Comparison of ENCODE assay signal across 35 cellular contexts in genomic region chr22:48558606-48559402, GRCh38.
"Had no signal": no experiment of that assay in that cellular context is flagged by ENCODE, and none has a peak within 500 bp of the region (broad histone marks: within the 10 kb centered on the region; RNA-seq: fewer than 3 reads in every experiment).

No MANE protein-coding gene starts in this region.

- H3K4me1 ChIP-seq: ascending aorta, breast epithelium had no signal

- H3K9me3 Mint-ChIP-seq: activated B cell treated with CpG ODN at 0.5 μM for 24 hours; activated CD4-positive, alpha-beta memory T cell treated with anti-CD3 and anti-CD28 coated beads for 36 hours; activated CD4-positive, alpha-beta T cell treated with anti-CD3 and anti-CD28 coated beads, Interleukin-2, amount 10 ng/mL, durations not matched to agents 24 days and 14 days; activated naive CD4-positive, alpha-beta T cell treated with anti-CD3 and anti-CD28 coated beads, Interleukin-2, amount 10 ng/mL, durations not matched to agents 7 days and 5 days; activated naive CD4-positive, alpha-beta T cell treated with anti-CD3 and anti-CD28 coated beads, Interleukin-2, amount 50 U/mL, for 24 hours; activated naive CD8-positive, alpha-beta T cell treated with anti-CD3 and anti-CD28 coated beads, Interleukin-2, amount 10 ng/mL, durations not matched to agents 7 days and 5 days; activated naive CD8-positive, alpha-beta T cell treated with anti-CD3 and anti-CD28 coated beads, Interleukin-2, amount 50 U/mL, for 24 hours; activated T-cell treated with anti-CD3 and anti-CD28 coated beads, Interleukin-2, amount 50 U/mL, for 24 hours; activated T-helper 2 cell treated with anti-CD3 and anti-CD28 coated beads, Interferon-gamma antibody, Interleukin-2, Interleukin-4, amounts not matched to agents 10 μg/mL and 5 μg/mL and 100 μg/mL, durations not matched to agents 14 hours and 24 hours and 36 hours; T-helper 1 cell treated with Interleukin-12 subunit alpha and Interleukin-12 subunit beta and Interleukin-4 antibody, amounts not matched to agents 30 μg/mL and 1 μg/mL, for 36 hours; T-helper 2 cell treated with Interferon-gamma antibody and Interleukin-4, amounts not matched to agents 5 μg/mL and 100 μg/mL, for 36 hours had no signal

- H3K4me3 ChIP-seq: ascending aorta, breast epithelium had no signal

- H3K4me1 Mint-ChIP-seq: activated B cell treated with CpG ODN at 0.5 μM for 24 hours; activated CD4-positive, alpha-beta T cell treated with anti-CD3 and anti-CD28 coated beads, Interleukin-2, amount 10 ng/mL, durations not matched to agents 24 days and 14 days; activated CD8-positive, alpha-beta memory T cell treated with anti-CD3 and anti-CD28 coated beads, Interleukin-2, amount 10 ng/mL, durations not matched to agents 7 days and 5 days; activated naive CD4-positive, alpha-beta T cell treated with anti-CD3 and anti-CD28 coated beads, Interleukin-2, amount 10 ng/mL, durations not matched to agents 7 days and 5 days; activated naive CD4-positive, alpha-beta T cell treated with anti-CD3 and anti-CD28 coated beads, Interleukin-2, amount 50 U/mL, for 24 hours; activated naive CD8-positive, alpha-beta T cell treated with anti-CD3 and anti-CD28 coated beads, Interleukin-2, amount 10 ng/mL, durations not matched to agents 7 days and 5 days; activated naive CD8-positive, alpha-beta T cell treated with anti-CD3 and anti-CD28 coated beads, Interleukin-2, amount 50 U/mL, for 24 hours had no signal

- H3K36me3 ChIP-seq: ascending aorta, brain microvascular endothelial cell, breast epithelium had no signal

- FAIRE-seq: TTC549 had no signal

- H3K27ac Mint-ChIP-seq: activated B cell treated with CpG ODN at 0.5 μM for 24 hours; activated CD4-positive, alpha-beta memory T cell treated with anti-CD3 and anti-CD28 coated beads for 36 hours; activated CD4-positive, alpha-beta T cell treated with anti-CD3 and anti-CD28 coated beads, Interleukin-2, amount 10 ng/mL, durations not matched to agents 24 days and 14 days; activated CD8-positive, alpha-beta memory T cell treated with anti-CD3 and anti-CD28 coated beads, Interleukin-2, amount 10 ng/mL, durations not matched to agents 7 days and 5 days; activated CD8-positive, alpha-beta T cell treated with anti-CD3 and anti-CD28 coated beads, Interleukin-2, amount 10 ng/mL, durations not matched to agents 7 days and 5 days; activated naive CD4-positive, alpha-beta T cell treated with anti-CD3 and anti-CD28 coated beads, Interleukin-2, amount 10 ng/mL, durations not matched to agents 7 days and 5 days; activated naive CD4-positive, alpha-beta T cell treated with anti-CD3 and anti-CD28 coated beads, Interleukin-2, amount 50 U/mL, for 24 hours; activated naive CD8-positive, alpha-beta T cell; activated naive CD8-positive, alpha-beta T cell treated with anti-CD3 and anti-CD28 coated beads, Interleukin-2, amount 10 ng/mL, durations not matched to agents 7 days and 5 days; activated naive CD8-positive, alpha-beta T cell treated with anti-CD3 and anti-CD28 coated beads, Interleukin-2, amount 50 U/mL, for 24 hours; activated T-cell treated with anti-CD3 and anti-CD28 coated beads, Interleukin-2, amount 50 U/mL, for 24 hours; activated T-helper 2 cell treated with anti-CD3 and anti-CD28 coated beads, Interferon-gamma antibody, Interleukin-2, Interleukin-4, amounts not matched to agents 10 μg/mL and 5 μg/mL and 100 μg/mL, durations not matched to agents 14 hours and 24 hours and 36 hours; T-helper 1 cell treated with Interleukin-12 subunit alpha and Interleukin-12 subunit beta and Interleukin-4 antibody, amounts not matched to agents 30 μg/mL and 1 μg/mL, for 36 hours; T-helper 2 cell treated with Interferon-gamma antibody and Interleukin-4, amounts not matched to agents 5 μg/mL and 100 μg/mL, for 36 hours had no signal

- H3K27ac ChIP-seq: ascending aorta, brain microvascular endothelial cell, breast epithelium, VCaP had no signal

- H3K36me3 Mint-ChIP-seq: activated CD4-positive, alpha-beta memory T cell treated with anti-CD3 and anti-CD28 coated beads for 36 hours; activated CD8-positive, alpha-beta memory T cell treated with anti-CD3 and anti-CD28 coated beads, Interleukin-2, amount 10 ng/mL, durations not matched to agents 7 days and 5 days; activated naive CD4-positive, alpha-beta T cell treated with anti-CD3 and anti-CD28 coated beads, Interleukin-2, amount 10 ng/mL, durations not matched to agents 7 days and 5 days; activated naive CD4-positive, alpha-beta T cell treated with anti-CD3 and anti-CD28 coated beads, Interleukin-2, amount 50 U/mL, for 24 hours; activated naive CD8-positive, alpha-beta T cell; activated naive CD8-positive, alpha-beta T cell treated with anti-CD3 and anti-CD28 coated beads, Interleukin-2, amount 10 ng/mL, durations not matched to agents 7 days and 5 days had no signal

- ATAC-seq: activated CD8-positive, alpha-beta memory T cell treated with anti-CD3 and anti-CD28 coated beads, Interleukin-2, amount 10 ng/mL, durations not matched to agents 7 days and 5 days; activated CD8-positive, alpha-beta T cell treated with anti-CD3 and anti-CD28 coated beads, Interleukin-2, amount 10 ng/mL, durations not matched to agents 7 days and 5 days; activated naive CD8-positive, alpha-beta T cell treated with anti-CD3 and anti-CD28 coated beads, Interleukin-2, amount 50 U/mL, for 24 hours had no signal

- H3K27me3 ChIP-seq: ascending aorta, brain microvascular endothelial cell had no signal

- DNase-seq: activated B cell treated with CpG ODN at 0.5 μM for 24 hours; activated CD4-positive, alpha-beta memory T cell treated with anti-CD3 and anti-CD28 coated beads for 36 hours; activated CD4-positive, alpha-beta T cell treated with anti-CD3 and anti-CD28 coated beads for 4 hours; activated CD4-positive, alpha-beta T cell treated with anti-CD3 and anti-CD28 coated beads, Interleukin-2, amount 10 ng/mL, durations not matched to agents 24 days and 14 days; activated CD4-positive, alpha-beta T cell treated with anti-CD3 and anti-CD28 coated beads, Interleukin-2, amount 50 U/mL, for 1 hour; activated CD4-positive, alpha-beta T cell treated with anti-CD3 and anti-CD28 coated beads, Interleukin-2, amount 50 U/mL, for 4 hours; activated CD4-positive, CD25-positive, alpha-beta regulatory T cell treated with anti-CD3 and anti-CD28 coated beads, Interleukin-2, amount 50 U/mL, for 72 hours; activated CD8-positive, alpha-beta memory T cell treated with anti-CD3 and anti-CD28 coated beads for 24 hours; activated CD8-positive, alpha-beta memory T cell treated with anti-CD3 and anti-CD28 coated beads, Interleukin-2, amount 10 ng/mL, durations not matched to agents 7 days and 5 days; activated CD8-positive, alpha-beta memory T cell treated with anti-CD3 and anti-CD28 coated beads, Interleukin-2, amount 50 U/mL, for 48 hours; activated CD8-positive, alpha-beta T cell treated with anti-CD3 and anti-CD28 coated beads, Interleukin-2, amount 10 ng/mL, durations not matched to agents 7 days and 5 days; activated effector memory CD4-positive, alpha-beta T cell treated with Interleukin-2 at 50 U/mL for 16 hours; activated gamma-delta T cell; activated naive CD4-positive, alpha-beta T cell treated with anti-CD3 and anti-CD28 coated beads, Interleukin-2, amount 10 ng/mL, durations not matched to agents 7 days and 5 days; activated naive CD4-positive, alpha-beta T cell treated with Interleukin-2 at 50 U/mL for 16 hours; activated naive CD8-positive, alpha-beta T cell treated with anti-CD3 and anti-CD28 coated beads, Interleukin-2, amount 10 ng/mL, durations not matched to agents 7 days and 5 days; activated naive CD8-positive, alpha-beta T cell treated with anti-CD3 and anti-CD28 coated beads, Interleukin-2, amount 50 U/mL, for 24 hours; activated T-cell treated with anti-CD3 and anti-CD28 coated beads, Interleukin-2, amount 50 U/mL, for 24 hours; activated T-cell treated with anti-CD3 and anti-CD28 coated beads, Interleukin-2, amount 50 U/mL, for 48 hours; amygdala; anterior cingulate cortex; brain microvascular endothelial cell; central memory CD4-positive, alpha-beta T cell; T-helper 1 cell; T-helper 2 cell; T-helper 9 cell had no signal

- H3K4me3 Mint-ChIP-seq: activated B cell treated with CpG ODN at 0.5 μM for 24 hours; activated CD4-positive, alpha-beta memory T cell treated with anti-CD3 and anti-CD28 coated beads for 36 hours; activated CD4-positive, alpha-beta T cell treated with anti-CD3 and anti-CD28 coated beads, Interleukin-2, amount 10 ng/mL, durations not matched to agents 24 days and 14 days; activated CD8-positive, alpha-beta memory T cell treated with anti-CD3 and anti-CD28 coated beads, Interleukin-2, amount 10 ng/mL, durations not matched to agents 7 days and 5 days; activated CD8-positive, alpha-beta T cell treated with anti-CD3 and anti-CD28 coated beads, Interleukin-2, amount 10 ng/mL, durations not matched to agents 7 days and 5 days; activated naive CD4-positive, alpha-beta T cell treated with anti-CD3 and anti-CD28 coated beads, Interleukin-2, amount 10 ng/mL, durations not matched to agents 7 days and 5 days; activated naive CD4-positive, alpha-beta T cell treated with anti-CD3 and anti-CD28 coated beads, Interleukin-2, amount 50 U/mL, for 24 hours; activated naive CD8-positive, alpha-beta T cell; activated naive CD8-positive, alpha-beta T cell treated with anti-CD3 and anti-CD28 coated beads, Interleukin-2, amount 10 ng/mL, durations not matched to agents 7 days and 5 days; activated naive CD8-positive, alpha-beta T cell treated with anti-CD3 and anti-CD28 coated beads, Interleukin-2, amount 50 U/mL, for 24 hours; activated T-cell treated with anti-CD3 and anti-CD28 coated beads, Interleukin-2, amount 50 U/mL, for 24 hours; T-helper 1 cell treated with Interleukin-12 subunit alpha and Interleukin-12 subunit beta and Interleukin-4 antibody, amounts not matched to agents 30 μg/mL and 1 μg/mL, for 36 hours; T-helper 2 cell treated with Interferon-gamma antibody and Interleukin-4, amounts not matched to agents 5 μg/mL and 100 μg/mL, for 36 hours had no signal

- H3K9me3 ChIP-seq: ascending aorta, breast epithelium had no signal

- H3K27me3 Mint-ChIP-seq: activated B cell treated with CpG ODN at 0.5 μM for 24 hours; activated CD4-positive, alpha-beta T cell treated with anti-CD3 and anti-CD28 coated beads, Interleukin-2, amount 10 ng/mL, durations not matched to agents 24 days and 14 days; activated CD8-positive, alpha-beta memory T cell treated with anti-CD3 and anti-CD28 coated beads, Interleukin-2, amount 10 ng/mL, durations not matched to agents 7 days and 5 days; activated naive CD4-positive, alpha-beta T cell treated with anti-CD3 and anti-CD28 coated beads, Interleukin-2, amount 10 ng/mL, durations not matched to agents 7 days and 5 days; activated naive CD8-positive, alpha-beta T cell treated with anti-CD3 and anti-CD28 coated beads, Interleukin-2, amount 50 U/mL, for 24 hours had no signal
